18 cellular contexts compared by ENCODE assay signal in genomic region chr10:16845248-16845647, GRCh38. TPM values are rescaled to one million over a fixed set of nuclear protein-coding genes. Genes with fewer than 3 reads are reported as not detected.
DNase-seq lines count a peak whose midpoint lies in the region; ATAC-seq, FAIRE-seq and TF ChIP-seq lines count a peak whose summit lies in the region.
"Had no signal": no experiment of that assay in that cellular context is flagged by ENCODE, and none has a peak within 500 bp of the region (broad histone marks: within the 10 kb centered on the region; RNA-seq: fewer than 3 reads in every experiment).

No MANE protein-coding gene starts in this region.

- no peaks in the 10 kb centered on the region for H3K9me1 ChIP-seq in endothelial cell of umbilical vein (replicated peaks; ENCODE audit: control insufficient read depth, extremely low read depth, insufficient read depth, low read length)

- no peak overlapping the region for H3K4me2 ChIP-seq in endothelial cell of umbilical vein (ENCODE audit: insufficient read depth, low read length)
- H3K4me2 ChIP-seq: BLaER1 treated with 17β-estradiol and CSF1 and Interleukin-3, amounts not matched to agents 10 nM and 100 nM; KMS-11 had no signal

- dilution Hi-C loops in endothelial cell of umbilical vein (cut with MboI; ENCODE audit: extremely low pct_ligation_motif_present, low sequenced_read_pairs) = no loop called here

- H3K9me3 ChIP-seq in Panc1 (ENCODE audit: control insufficient read depth, insufficient read depth, low read depth, low read length) (no peaks in the 10 kb centered on the region), endothelial cell of umbilical vein (replicated peaks; ENCODE audit: control insufficient read depth, insufficient read depth, low read length) (no peaks in the 10 kb centered on the region), uterus (no peaks in the 10 kb centered on the region), pancreas (no peaks in the 10 kb centered on the region)
- H3K9me3 ChIP-seq: BLaER1 treated with 17β-estradiol and CSF1 and Interleukin-3, amounts not matched to agents 10 nM and 100 nM; Peyer's patch had no signal

- H2AFZ ChIP-seq in endothelial cell of umbilical vein (ENCODE audit: low read depth, low read length) = no peak overlapping the region

- no peak for TF ChIP-seq CTCF in Panc1 (IDR thresholded peaks at IDR 0.05)
- TF ChIP-seq CTCF in endothelial cell of umbilical vein (IDR thresholded peaks at IDR 0.05; ENCODE audit: extremely low read depth in 1 of 2, insufficient read depth in 1 of 2, low read depth in 1 of 2, low read length in 2 of 2) = no peak
- TF ChIP-seq CTCF in uterus (IDR thresholded peaks at IDR 0.05) = no peak
- TF ChIP-seq CTCF in pancreas (IDR thresholded peaks at IDR 0.05) = no peak

- ATAC-seq in Panc1 = no peak
- ATAC-seq in HG02759 (IDR thresholded peaks at IDR 0.05; ENCODE audit: unreplicated experiment) = no peak
- no peak for ATAC-seq in pancreas
- no peak for ATAC-seq in HG03520 (IDR thresholded peaks at IDR 0.05; ENCODE audit: unreplicated experiment)
- ATAC-seq: HepG2 had no signal

- peak overlapping the region; percentile 87 for H3K27ac ChIP-seq in Panc1 (ENCODE audit: low read length)
- H3K27ac ChIP-seq in endothelial cell of umbilical vein (ENCODE audit: insufficient read depth, low read depth, low read length) = no peak overlapping the region
- H3K27ac ChIP-seq in uterus = no peak overlapping the region
- H3K27ac ChIP-seq in pancreas = no peak overlapping the region
- H3K27ac ChIP-seq: BLaER1 treated with 17β-estradiol and CSF1 and Interleukin-3, amounts not matched to agents 10 nM and 100 nM; KMS-11; Peyer's patch had no signal

- FAIRE-seq in endothelial cell of umbilical vein (lab: Jason Lieb, UNC) (no peak), pancreas (lab: Jason Lieb, UNC) (no peak)
- FAIRE-seq: GM19239, HepG2 had no signal

- TF ChIP-seq POLR2A in endothelial cell of umbilical vein (IDR thresholded peaks at IDR 0.05; ENCODE audit: low read depth, low read length) (no peak), uterus (IDR thresholded peaks at IDR 0.05) (no peak)

- POLR2A ChIA-PET in Panc1 (lab: Charles Lee) = interaction anchor here (0.8 kb wide), 1 partner anchor 178 kb away, joined by 3 read pairs; no protein-coding TSS in a partner anchor
- POLR2A ChIA-PET in endothelial cell of umbilical vein (lab: Charles Lee) = no interaction called here

- no peak overlapping the region for H3K9ac ChIP-seq in endothelial cell of umbilical vein (replicated peaks; ENCODE audit: extremely low read depth, insufficient read depth, low read length)
- H3K9ac ChIP-seq: BLaER1 treated with 17β-estradiol and CSF1 and Interleukin-3, amounts not matched to agents 10 nM and 100 nM; KMS-11 had no signal

- H3K36me3 ChIP-seq in Panc1 (ENCODE audit: control insufficient read depth, insufficient read depth, low read length) = no peaks in the 10 kb centered on the region
- no peaks in the 10 kb centered on the region for H3K36me3 ChIP-seq in endothelial cell of umbilical vein (ENCODE audit: control insufficient read depth in 2 of 2, extremely low read depth in 1 of 2, insufficient read depth in 2 of 2, low read length in 2 of 2)
- no peaks in the 10 kb centered on the region for H3K36me3 ChIP-seq in uterus
- no peaks in the 10 kb centered on the region for H3K36me3 ChIP-seq in pancreas
- H3K36me3 ChIP-seq: BLaER1 treated with 17β-estradiol and CSF1 and Interleukin-3, amounts not matched to agents 10 nM and 100 nM; Peyer's patch had no signal

- intact Hi-C loops in Panc1 (cut with micrococcal nuclease; ENCODE audit: unreplicated experiment) = loop anchor here (10.0 kb wide), 1 partner anchor 120 kb away; no protein-coding TSS in a partner anchor
- intact Hi-C loops in endothelial cell of umbilical vein (cut with micrococcal nuclease) = no loop called here
- intact Hi-C loops in uterus (cut with DNase I; ENCODE audit: low total_unique reads) = no loop called here
- intact Hi-C loops in pancreas (cut with DNase I) = loop anchor here (5.0 to 10.0 kb wide), 3 partner anchors 410 to 590 kb away; no protein-coding TSS in a partner anchor

- no peaks in the 10 kb centered on the region for H4K20me1 ChIP-seq in endothelial cell of umbilical vein (replicated peaks; ENCODE audit: control insufficient read depth, extremely low read depth, insufficient read depth, low read length)
- H4K20me1 ChIP-seq: BLaER1 treated with 17β-estradiol and CSF1 and Interleukin-3, amounts not matched to agents 10 nM and 100 nM had no signal

- CTCF ChIA-PET in Panc1 (lab: Charles Lee) (no interaction called here), endothelial cell of umbilical vein (lab: Charles Lee) (interaction anchor here (1.0 to 1.8 kb wide), 8 partner anchors 8 to 414 kb away, joined by 3 to 16 read pairs (median 4); no protein-coding TSS in a partner anchor)

- DNase-seq in Panc1 (ENCODE audit: low read depth, low spot score) = no peak
- DNase-seq in endothelial cell of umbilical vein (ENCODE audit: low read depth, low spot score) = peak; percentile 21
- DNase-seq in iris pigment epithelial cell (ENCODE audit: low read depth) = peak; percentile 25
- DNase-seq in uterus = peak; percentile 32 to 41
- DNase-seq in pancreas = no peak
- no peak for DNase-seq in D341Med (ENCODE audit: low spot score)
- DNase-seq: HFFc6, NCI-H1048, NCI-H2081 treated with DMSO at 0.1 percent for 48 hours, NCI-H510A treated with DMSO at 0.1 percent for 48 hours, Peyer's patch, SHP77 treated with DMSO at 0.1 percent for 48 hours had no signal

- H3K4me1 ChIP-seq in Panc1 (ENCODE audit: control insufficient read depth, insufficient read depth, low read length) = peaks cover 9% of the 10 kb centered on the region
- peaks cover 2% of the 10 kb centered on the region for H3K4me1 ChIP-seq in endothelial cell of umbilical vein (ENCODE audit: control insufficient read depth, extremely low read depth, insufficient read depth, low read length)
- H3K4me1 ChIP-seq in uterus = no peaks in the 10 kb centered on the region
- H3K4me1 ChIP-seq in pancreas = no peaks in the 10 kb centered on the region
- H3K4me1 ChIP-seq: BLaER1 treated with 17β-estradiol and CSF1 and Interleukin-3, amounts not matched to agents 10 nM and 100 nM; Peyer's patch had no signal

- H3K27me3 ChIP-seq in Panc1 (ENCODE audit: control insufficient read depth, insufficient read depth, low read length) = no peaks in the 10 kb centered on the region
- no peaks in the 10 kb centered on the region for H3K27me3 ChIP-seq in endothelial cell of umbilical vein (ENCODE audit: control insufficient read depth in 2 of 2, insufficient read depth in 2 of 2, low read length in 2 of 2)
- H3K27me3 ChIP-seq in uterus = no peaks in the 10 kb centered on the region
- no peaks in the 10 kb centered on the region for H3K27me3 ChIP-seq in pancreas
- H3K27me3 ChIP-seq: BLaER1 treated with 17β-estradiol and CSF1 and Interleukin-3, amounts not matched to agents 10 nM and 100 nM; Peyer's patch had no signal

- no peak overlapping the region for H3K4me3 ChIP-seq in Panc1 (ENCODE audit: low read depth in 2 of 2, low read length in 2 of 2)
- no peak overlapping the region for H3K4me3 ChIP-seq in endothelial cell of umbilical vein (replicated peaks in 1 of 3; ENCODE audit: insufficient read depth in 1 of 3, low read depth in 1 of 3, low read length in 3 of 3)
- H3K4me3 ChIP-seq in uterus = no peak overlapping the region
- H3K4me3 ChIP-seq in pancreas = no peak overlapping the region
- H3K4me3 ChIP-seq: BLaER1 treated with 17β-estradiol and CSF1 and Interleukin-3, amounts not matched to agents 10 nM and 100 nM; Peyer's patch had no signal

- no TSS peak for BruUV-seq in Panc1 (replicated peaks; lab: Mats Ljungman, UMichigan)
- BruUV-seq in endothelial cell of umbilical vein (replicated peaks; lab: Mats Ljungman, UMichigan) = no TSS peak

- in situ Hi-C loops in Panc1 (cut with HindIII; ENCODE audit: low pct_unique_long_range_greater_than_20kb, low sequenced_read_pairs) = no loop called here

- no peaks in the 10 kb centered on the region for H3K79me2 ChIP-seq in endothelial cell of umbilical vein (ENCODE audit: control insufficient read depth, insufficient read depth, low read length)

TF ChIP-seq in endothelial cell of umbilical vein, 7 proteins besides CTCF, POLR2A, EP300 and RAD21:
- no peak for TF ChIP-seq JUN (IDR thresholded peaks at IDR 0.05; ENCODE audit: borderline replicate concordance, insufficient read depth, insufficient read length, low read depth)
- no peak for TF ChIP-seq MYC (IDR thresholded peaks at IDR 0.05; ENCODE audit: low read depth, low read length)
- no peak for TF ChIP-seq GATA2 (IDR thresholded peaks at IDR 0.05; ENCODE audit: insufficient read depth, insufficient read length, low read depth, low read length)
- TF ChIP-seq FOS (IDR thresholded peaks at IDR 0.05; ENCODE audit: borderline replicate concordance, insufficient read depth, low read length) = no peak
- TF ChIP-seq MAX (IDR thresholded peaks at IDR 0.05; ENCODE audit: insufficient read depth, insufficient read length) = no peak
- TF ChIP-seq EZH2 (IDR thresholded peaks at IDR 0.05; ENCODE audit: borderline replicate concordance, low read depth, low read length, severe bottlenecking) = no peak
- TF ChIP-seq POLR2AphosphoS5 (IDR thresholded peaks at IDR 0.05; ENCODE audit: insufficient read depth, low read depth, low read length) = no peak

RNA-seq across cellular contexts. Expression of gene RSU1, which starts 28.0 kb away (rescaled TPM):
- total RNA-seq in Panc1 (2021; ENCODE audit: unreplicated experiment) (55.6 TPM), endothelial cell of umbilical vein (91.9 and 104 TPM in 2 replicates), uterus (10 to 100 TPM; 40.5 to 95.4 (median 65.2) TPM), pancreas (10 to 100 TPM; 22.8 to 42.3 (median 36.8) TPM)
- polyA plus RNA-seq in Panc1 (2012; ENCODE audit: insufficient read length) = 69.7 TPM
- polyA plus RNA-seq in endothelial cell of umbilical vein (80.2 and 81.2 TPM in 2 replicates), pancreas (10 to 100 TPM; 14.7 to 18.8 TPM)
- 116 TPM in 2 replicates for polyA plus RNA-seq in endothelial cell of umbilical vein (2011; cell fraction: cytosol; rRNA removed)
- 59.3 and 66.6 TPM in 2 replicates for polyA plus RNA-seq in endothelial cell of umbilical vein (2011; cell fraction: nucleus; rRNA removed)
- polyA plus RNA-seq in endothelial cell of umbilical vein (2012) = 84.9 and 89.2 TPM in 2 replicates
- 86.3 and 111 TPM in 2 replicates for polyA minus RNA-seq in endothelial cell of umbilical vein
- polyA minus RNA-seq in endothelial cell of umbilical vein (2011; cell fraction: cytosol; rRNA and poly(A)+ RNA removed) = 15.0 TPM
- 40.1 and 60.3 TPM in 2 replicates for polyA minus RNA-seq in endothelial cell of umbilical vein (2011; cell fraction: nucleus; rRNA and poly(A)+ RNA removed)

Comparison
In these comparisons a context has a peak if more than half of its experiments do, and no peak if none do; other contexts are left out.
1. DNase-seq: peak in endothelial cell of umbilical vein (single experiment), iris pigment epithelial cell (single experiment) and uterus (2 of 2); none in Panc1 (single experiment), pancreas (0 of 6) and D341Med (single experiment).
2. intact Hi-C loops: an anchor here in Panc1 (10.0 kb wide) and pancreas (5.0 to 10.0 kb wide); none called in endothelial cell of umbilical vein and uterus.